Comparison of ENCODE assay signal across 8 cellular contexts in genomic region chr17:75113798-75114551, GRCh38. TPM values are rescaled to one million over a fixed set of nuclear protein-coding genes. Genes with fewer than 3 reads are reported as not detected.
DNase-seq lines count a peak whose midpoint lies in the region; ATAC-seq and TF ChIP-seq lines count a peak whose summit lies in the region.

No MANE protein-coding gene starts in this region.

- H3K4me1 ChIP-seq in SJSA1 (replicated peaks), result peaks cover 23% of the 10 kb centered on the region
- peaks cover 5% of the 10 kb centered on the region for H3K4me1 ChIP-seq in ovary (ENCODE audit: insufficient read depth)
- peaks cover 14% of the 10 kb centered on the region for H3K4me1 ChIP-seq in testis

- TF ChIP-seq CTCF in AG09319 (IDR thresholded peaks at IDR 0.05; ENCODE audit: low read depth, low read length), result peak; percentile 93
- peak; percentile 87 for TF ChIP-seq CTCF in NB4 (IDR thresholded peaks at IDR 0.05; ENCODE audit: low read depth, low read length)
- peak; percentile 88 to 93 (median 92) for TF ChIP-seq CTCF in ovary (IDR thresholded peaks at IDR 0.05)
- TF ChIP-seq CTCF in testis (IDR thresholded peaks at IDR 0.05), result peak; percentile 90 to 99 (median 94)

- TF ChIP-seq POLR2A in NB4 (IDR thresholded peaks at IDR 0.05; ENCODE audit: extremely low read depth, insufficient read length) (no peak), ovary (IDR thresholded peaks at IDR 0.05) (no peak), testis (IDR thresholded peaks at IDR 0.05) (no peak)

- H3K27ac ChIP-seq in SJSA1 (peak overlapping the region; percentile 30), ovary (peak overlapping the region in 1 of 2 donors; percentile 68), testis (peak overlapping the region; percentile 71 to 80)

- H3K4me1 Mint-ChIP-seq in activated naive CD4-positive, alpha-beta T cell treated with anti-CD3 and anti-CD28 coated beads for 36 hours (ENCODE audit: low read depth), result peaks cover 33% of the 10 kb centered on the region

- peak overlapping the region; percentile 76 for H3K4me3 Mint-ChIP-seq in activated naive CD4-positive, alpha-beta T cell treated with anti-CD3 and anti-CD28 coated beads for 36 hours

- H3K36me3 ChIP-seq in SJSA1, result peaks cover 39% of the 10 kb centered on the region
- H3K36me3 ChIP-seq in ovary, result no peaks in the 10 kb centered on the region
- no peaks in the 10 kb centered on the region for H3K36me3 ChIP-seq in testis (ENCODE audit: low read depth, missing control alignments)

- no peaks in the 10 kb centered on the region for H3K27me3 Mint-ChIP-seq in activated naive CD4-positive, alpha-beta T cell treated with anti-CD3 and anti-CD28 coated beads for 36 hours (ENCODE audit: low read depth)

- DNase-seq in AG09319 (ENCODE audit: extremely low read depth, low read depth), result peak; percentile 76
- DNase-seq in NB4 (ENCODE audit: low read depth), result peak; percentile 93
- peak; percentile 94 to 96 for DNase-seq in SJSA1 (ENCODE audit: low read depth in 1 of 2, low spot score in 2 of 2)
- DNase-seq in activated naive CD4-positive, alpha-beta T cell treated with anti-CD3 and anti-CD28 coated beads for 36 hours, result peak; percentile 96
- peak; percentile 91 for DNase-seq in globus pallidus (ENCODE audit: low spot score)
- peak; percentile 86 to 93 (median 90) for DNase-seq in ovary
- DNase-seq in testis, result peak; percentile 97

- no peak for TF ChIP-seq EP300 in ovary (IDR thresholded peaks at IDR 0.05)

- H3K4me3 ChIP-seq in NB4 (ENCODE audit: low read depth, low read length) (peak overlapping the region; percentile 56), SJSA1 (peak overlapping the region; percentile 37), ovary (peak overlapping the region; percentile 41), testis (peak overlapping the region; percentile 34 to 58)

- CTCF ChIA-PET in activated naive CD4-positive, alpha-beta T cell treated with anti-CD3 and anti-CD28 coated beads for 36 hours (lab: Charles Lee), result interaction anchor here (0.5 to 11.9 kb wide), 55 partner anchors 9 to 293 kb away, joined by 3 to 195 read pairs (median 5); partner anchors contain the start of genes GGA3, JPT1, MIF4GD and MRPL58

- H3K27ac Mint-ChIP-seq in activated naive CD4-positive, alpha-beta T cell treated with anti-CD3 and anti-CD28 coated beads for 36 hours, result peak overlapping the region; percentile 84

- peak; percentile 49 for ATAC-seq in GM19351 (IDR thresholded peaks at IDR 0.05; ENCODE audit: unreplicated experiment)

- peaks cover 5% of the 10 kb centered on the region for H3K36me3 Mint-ChIP-seq in activated naive CD4-positive, alpha-beta T cell treated with anti-CD3 and anti-CD28 coated beads for 36 hours (ENCODE audit: low read depth)

- no peaks in the 10 kb centered on the region for H3K9me3 ChIP-seq in SJSA1 (replicated peaks)
- H3K9me3 ChIP-seq in ovary, result no peaks in the 10 kb centered on the region
- H3K9me3 ChIP-seq in testis, result no peaks in the 10 kb centered on the region

- 1 to 2% (median 2%) methylated on average over 22 of the region's 22 CpGs for WGBS in ovary, 3 donors
- 0 to 3% methylated on average over 6 to 22 of the region's 22 CpGs for WGBS in testis, 2 donors

- H3K27me3 ChIP-seq in SJSA1 (replicated peaks), result no peaks in the 10 kb centered on the region
- no peaks in the 10 kb centered on the region for H3K27me3 ChIP-seq in ovary
- no peaks in the 10 kb centered on the region for H3K27me3 ChIP-seq in testis

- no peaks in the 10 kb centered on the region for H3K9me3 Mint-ChIP-seq in activated naive CD4-positive, alpha-beta T cell treated with anti-CD3 and anti-CD28 coated beads for 36 hours

- intact Hi-C loops in activated naive CD4-positive, alpha-beta T cell treated with anti-CD3 and anti-CD28 coated beads for 36 hours (cut with micrococcal nuclease), result loop anchor here (1.0 to 10.0 kb wide), 9 partner anchors 10 to 291 kb away; partner anchors contain the start of genes GGA3, GRB2, JPT1 and MRPS7
- intact Hi-C loops in ovary (cut with DNase I) (loop anchor here in 3 of 4 donors (2.0 to 10.0 kb wide), 3 partner anchors 61 to 91 kb away; partner anchors contain the start of gene NUP85 (in 1 of the 3)), testis (cut with DNase I; ENCODE audit: low total_unique reads) (loop anchor here (10.0 kb wide), 2 partner anchors 91 to 149 kb away; partner anchors contain the start of gene NUP85)

RNA-seq across cellular contexts. Expression of gene ARMC7, which starts 4.2 kb away (rescaled TPM):
- total RNA-seq in SJSA1 (2014; rRNA removed; shearing (Covaris generic)), result 5.3 and 6.6 TPM in 2 replicates
- 1 to 10 TPM; 3.8 to 4.9 TPM for total RNA-seq in activated naive CD4-positive, alpha-beta T cell treated with anti-CD3 and anti-CD28 coated beads for 36 hours
- total RNA-seq in ovary (1 to 10 TPM; 4.6 to 8.5 (median 5.1) TPM), testis (10 to 100 TPM in 1 of 2 donors, 1 to 10 TPM in 1; 10.0 to 11.8 TPM)
- polyA plus RNA-seq in ovary (10 to 100 TPM in 1 of 2 donors, 1 to 10 TPM in 1; 5.7 to 10.5 TPM), testis (ENCODE audit: insufficient read depth, low read depth, low replicate concordance) (12.6 TPM)

RNA-seq across cellular contexts. Expression of gene NT5C, which starts 17.6 kb away (rescaled TPM):
- total RNA-seq in SJSA1 (2014; rRNA removed; shearing (Covaris generic)), result 130 and 136 TPM in 2 replicates
- total RNA-seq in activated naive CD4-positive, alpha-beta T cell treated with anti-CD3 and anti-CD28 coated beads for 36 hours, result 10 to 100 TPM; 49.7 to 55.2 TPM
- 100 to 1,000 TPM in 2 of 7 donors, 10 to 100 TPM in 5; 51.3 to 118 (median 65.9) TPM for total RNA-seq in ovary
- polyA plus RNA-seq in ovary, result 10 to 100 TPM; 10.0 to 72.9 TPM
- 10 to 100 TPM; 76.5 to 83.6 TPM for total RNA-seq in testis
- polyA plus RNA-seq in testis (ENCODE audit: insufficient read depth, low read depth, low replicate concordance), result 22.2 TPM

RNA-seq across cellular contexts. Expression of gene SLC16A5, which starts 26.2 kb away (rescaled TPM):
- total RNA-seq in SJSA1 (2014; rRNA removed; shearing (Covaris generic)), result 0.50 and 0.71 TPM in 2 replicates
- 1 to 10 TPM; 2.5 to 3.1 TPM for total RNA-seq in activated naive CD4-positive, alpha-beta T cell treated with anti-CD3 and anti-CD28 coated beads for 36 hours
- total RNA-seq in ovary (10 to 100 TPM in 5 of 7 donors, 1 to 10 TPM in 2; 6.0 to 20.6 (median 12.6) TPM), testis (10 to 100 TPM in 1 of 2 donors, 1 to 10 TPM in 1; 6.4 to 11.1 TPM)
- polyA plus RNA-seq in ovary (1 to 10 TPM; 2.0 to 10.0 TPM), testis (ENCODE audit: insufficient read depth, low read depth, low replicate concordance) (6.9 TPM)

RNA-seq across cellular contexts. Expression of gene JPT1, which starts 40.3 kb away (rescaled TPM):
- total RNA-seq in SJSA1 (2014; rRNA removed; shearing (Covaris generic)), result 340 and 870 TPM in 2 replicates
- total RNA-seq in activated naive CD4-positive, alpha-beta T cell treated with anti-CD3 and anti-CD28 coated beads for 36 hours, result 100 to 1,000 TPM; 242 to 258 TPM
- total RNA-seq in ovary (10 to 100 TPM; 12.9 to 46.4 (median 20.2) TPM), testis (100 to 1,000 TPM; 234 to 371 TPM)
- polyA plus RNA-seq in ovary (10 to 100 TPM; 20.0 to 54.5 TPM), testis (ENCODE audit: insufficient read depth, low read depth, low replicate concordance) (758 TPM)
